ENCODE assay signal across 36 cellular contexts in the genomic region with DNA sequence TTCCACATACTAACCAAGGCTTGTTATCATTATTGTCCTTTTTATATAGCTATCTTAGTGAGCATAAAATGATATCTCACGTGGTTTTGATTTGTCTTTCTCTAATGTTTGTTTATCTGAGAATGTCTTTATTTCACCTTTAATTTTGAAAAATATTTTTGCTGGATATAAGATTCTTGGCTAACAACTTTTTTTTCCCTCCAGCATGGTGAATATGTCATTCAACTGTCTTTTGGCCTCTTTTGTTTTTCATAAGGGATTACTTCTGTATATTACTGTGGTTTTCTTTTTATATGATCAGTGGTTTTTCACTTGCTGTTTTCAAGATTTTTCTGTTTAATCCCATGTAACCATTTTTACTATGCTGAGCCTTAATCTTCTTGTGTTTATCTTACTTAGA.
"Had no signal": no experiment of that assay in that cellular context is flagged by ENCODE, and none has a peak within 500 bp of the region (broad histone marks: within the 10 kb centered on the region; RNA-seq: fewer than 3 reads in every experiment).

No MANE protein-coding gene starts in this region.

- DNase-seq: activated effector memory CD4-positive, alpha-beta T cell treated with anti-CD3 and anti-CD28 coated beads, Interleukin-2, amount 50 U/mL, for 16 hours; activated effector memory CD4-positive, alpha-beta T cell treated with Interleukin-2 at 50 U/mL for 16 hours; activated gamma-delta T cell; activated gamma-delta T cell treated with Interleukin-2 at 50 U/mL for 16 hours; activated naive CD4-positive, alpha-beta T cell; activated naive CD4-positive, alpha-beta T cell treated with anti-CD3 and anti-CD28 coated beads for 36 hours; activated naive CD4-positive, alpha-beta T cell treated with anti-CD3 and anti-CD28 coated beads, Interleukin-2, amount 10 ng/mL, durations not matched to agents 7 days and 5 days; activated naive CD4-positive, alpha-beta T cell treated with anti-CD3 and anti-CD28 coated beads, Interleukin-2, amount 50 U/mL, for 16 hours; activated naive CD4-positive, alpha-beta T cell treated with Interleukin-2 at 50 U/mL for 16 hours; activated naive CD8-positive, alpha-beta T cell treated with anti-CD3 and anti-CD28 coated beads for 36 hours; activated naive CD8-positive, alpha-beta T cell treated with anti-CD3 and anti-CD28 coated beads, Interleukin-2, amount 10 ng/mL, durations not matched to agents 7 days and 5 days; activated naive CD8-positive, alpha-beta T cell treated with anti-CD3 and anti-CD28 coated beads, Interleukin-2, amount 50 U/mL, for 24 hours; activated T-cell treated with anti-CD3 and anti-CD28 coated beads, Interleukin-2, amount 50 U/mL, for 4 hours; activated T-cell treated with anti-CD3 and anti-CD28 coated beads, Interleukin-2, amount 50 U/mL, for 48 hours; activated T-cell treated with anti-CD3 and anti-CD28 coated beads, Interleukin-2, amount 50 U/mL, for 72 hours; adrenal gland; amniotic stem cell; amygdala; anterior cingulate cortex; aorta; body of pancreas; brain microvascular endothelial cell; caudate nucleus; central memory CD4-positive, alpha-beta T cell; cerebellar nuclear complex had no signal

- H3K9me3 Mint-ChIP-seq: activated naive CD4-positive, alpha-beta T cell treated with anti-CD3 and anti-CD28 coated beads, Interleukin-2, amount 10 ng/mL, durations not matched to agents 7 days and 5 days; activated T-helper 2 cell treated with anti-CD3 and anti-CD28 coated beads, Interferon-gamma antibody, Interleukin-2, Interleukin-4, amounts not matched to agents 10 μg/mL and 5 μg/mL and 100 μg/mL, durations not matched to agents 14 hours and 24 hours and 36 hours had no signal

- H3K9me3 ChIP-seq: adrenal gland, ascending aorta, body of pancreas had no signal

- H3K4me3 ChIP-seq: adrenal gland, ascending aorta, body of pancreas, breast epithelium, cardiac muscle cell had no signal

- H3K27ac ChIP-seq: adrenal gland, ascending aorta, body of pancreas, brain microvascular endothelial cell, breast epithelium, cardiac muscle cell had no signal

- H3K36me3 ChIP-seq: adrenal gland, ascending aorta, brain microvascular endothelial cell, breast epithelium, cardiac muscle cell had no signal

- H3K4me1 ChIP-seq: adrenal gland, ascending aorta, body of pancreas, breast epithelium had no signal

- H3K4me3 Mint-ChIP-seq: activated naive CD4-positive, alpha-beta T cell treated with anti-CD3 and anti-CD28 coated beads for 36 hours; activated naive CD4-positive, alpha-beta T cell treated with anti-CD3 and anti-CD28 coated beads, Interleukin-2, amount 10 ng/mL, durations not matched to agents 7 days and 5 days; activated naive CD4-positive, alpha-beta T cell treated with anti-CD3 and anti-CD28 coated beads, Interleukin-2, amount 50 U/mL, for 24 hours; activated naive CD8-positive, alpha-beta T cell; activated naive CD8-positive, alpha-beta T cell treated with anti-CD3 and anti-CD28 coated beads for 36 hours; activated naive CD8-positive, alpha-beta T cell treated with anti-CD3 and anti-CD28 coated beads, Interleukin-2, amount 10 ng/mL, durations not matched to agents 7 days and 5 days; activated naive CD8-positive, alpha-beta T cell treated with anti-CD3 and anti-CD28 coated beads, Interleukin-2, amount 50 U/mL, for 24 hours; activated T-cell treated with anti-CD3 and anti-CD28 coated beads, Interleukin-2, amount 50 U/mL, for 4 hours; activated T-cell treated with anti-CD3 and anti-CD28 coated beads, Interleukin-2, amount 50 U/mL, for 72 hours; activated T-helper 1 cell treated with anti-CD3 and anti-CD28 coated beads, Interleukin-12 subunit alpha, Interleukin-12 subunit beta, Interleukin-2, Interleukin-4 antibody, amounts not matched to agents 30 ng/mL and 10 ng/mL and 1 ng/mL, durations not matched to agents 14 hours and 24 hours and 36 hours; activated T-helper 17 cell treated with anti-CD3 and anti-CD28 coated beads, Interleukin-2, amount 50 U/mL, for 72 hours; brain; central memory CD8-positive, alpha-beta T cell had no signal

- H3K4me1 Mint-ChIP-seq: activated naive CD4-positive, alpha-beta T cell treated with anti-CD3 and anti-CD28 coated beads, Interleukin-2, amount 10 ng/mL, durations not matched to agents 7 days and 5 days; activated naive CD4-positive, alpha-beta T cell treated with anti-CD3 and anti-CD28 coated beads, Interleukin-2, amount 50 U/mL, for 24 hours; activated naive CD8-positive, alpha-beta T cell treated with anti-CD3 and anti-CD28 coated beads for 36 hours; activated naive CD8-positive, alpha-beta T cell treated with anti-CD3 and anti-CD28 coated beads, Interleukin-2, amount 10 ng/mL, durations not matched to agents 7 days and 5 days; activated naive CD8-positive, alpha-beta T cell treated with anti-CD3 and anti-CD28 coated beads, Interleukin-2, amount 50 U/mL, for 24 hours; activated T-helper 17 cell treated with anti-CD3 and anti-CD28 coated beads, Interleukin-2, amount 50 U/mL, for 72 hours; brain; central memory CD8-positive, alpha-beta T cell had no signal

- H3K27me3 Mint-ChIP-seq: activated naive CD4-positive, alpha-beta T cell treated with anti-CD3 and anti-CD28 coated beads, Interleukin-2, amount 10 ng/mL, durations not matched to agents 7 days and 5 days; activated naive CD8-positive, alpha-beta T cell treated with anti-CD3 and anti-CD28 coated beads for 36 hours; activated naive CD8-positive, alpha-beta T cell treated with anti-CD3 and anti-CD28 coated beads, Interleukin-2, amount 10 ng/mL, durations not matched to agents 7 days and 5 days; activated naive CD8-positive, alpha-beta T cell treated with anti-CD3 and anti-CD28 coated beads, Interleukin-2, amount 50 U/mL, for 24 hours; brain; central memory CD8-positive, alpha-beta T cell had no signal

- ATAC-seq: activated naive CD4-positive, alpha-beta T cell treated with anti-CD3 and anti-CD28 coated beads, Interleukin-2, amount 50 U/mL, for 72 hours; activated naive CD8-positive, alpha-beta T cell treated with anti-CD3 and anti-CD28 coated beads, Interleukin-2, amount 50 U/mL, for 24 hours; activated T-cell treated with anti-CD3 and anti-CD28 coated beads, Interleukin-2, amount 50 U/mL, for 4 hours; activated T-cell treated with anti-CD3 and anti-CD28 coated beads, Interleukin-2, amount 50 U/mL, for 72 hours; activated T-helper 17 cell treated with anti-CD3 and anti-CD28 coated beads, Interleukin-2, amount 50 U/mL, for 72 hours; body of pancreas had no signal

- H3K27ac Mint-ChIP-seq: activated naive CD4-positive, alpha-beta T cell treated with anti-CD3 and anti-CD28 coated beads for 36 hours; activated naive CD4-positive, alpha-beta T cell treated with anti-CD3 and anti-CD28 coated beads, Interleukin-2, amount 10 ng/mL, durations not matched to agents 7 days and 5 days; activated naive CD4-positive, alpha-beta T cell treated with anti-CD3 and anti-CD28 coated beads, Interleukin-2, amount 50 U/mL, for 24 hours; activated naive CD4-positive, alpha-beta T cell treated with anti-CD3 and anti-CD28 coated beads, Interleukin-2, amount 50 U/mL, for 72 hours; activated naive CD8-positive, alpha-beta T cell; activated naive CD8-positive, alpha-beta T cell treated with anti-CD3 and anti-CD28 coated beads for 36 hours; activated naive CD8-positive, alpha-beta T cell treated with anti-CD3 and anti-CD28 coated beads, Interleukin-2, amount 10 ng/mL, durations not matched to agents 7 days and 5 days; activated naive CD8-positive, alpha-beta T cell treated with anti-CD3 and anti-CD28 coated beads, Interleukin-2, amount 50 U/mL, for 24 hours; activated T-cell treated with anti-CD3 and anti-CD28 coated beads, Interleukin-2, amount 50 U/mL, for 72 hours; activated T-helper 1 cell treated with anti-CD3 and anti-CD28 coated beads, Interleukin-12 subunit alpha, Interleukin-12 subunit beta, Interleukin-2, Interleukin-4 antibody, amounts not matched to agents 30 ng/mL and 10 ng/mL and 1 ng/mL, durations not matched to agents 14 hours and 24 hours and 36 hours; activated T-helper 17 cell treated with anti-CD3 and anti-CD28 coated beads, Interleukin-2, amount 50 U/mL, for 72 hours; activated T-helper 2 cell treated with anti-CD3 and anti-CD28 coated beads, Interferon-gamma antibody, Interleukin-2, Interleukin-4, amounts not matched to agents 10 μg/mL and 5 μg/mL and 100 μg/mL, durations not matched to agents 14 hours and 24 hours and 36 hours; brain had no signal

- H3K27me3 ChIP-seq: adrenal gland, ascending aorta, body of pancreas, brain microvascular endothelial cell, breast epithelium, cardiac muscle cell had no signal

- H3K36me3 Mint-ChIP-seq: activated naive CD4-positive, alpha-beta T cell treated with anti-CD3 and anti-CD28 coated beads, Interleukin-2, amount 10 ng/mL, durations not matched to agents 7 days and 5 days; activated naive CD4-positive, alpha-beta T cell treated with anti-CD3 and anti-CD28 coated beads, Interleukin-2, amount 50 U/mL, for 24 hours; activated naive CD4-positive, alpha-beta T cell treated with anti-CD3 and anti-CD28 coated beads, Interleukin-2, amount 50 U/mL, for 72 hours; activated naive CD8-positive, alpha-beta T cell; activated naive CD8-positive, alpha-beta T cell treated with anti-CD3 and anti-CD28 coated beads for 36 hours; activated naive CD8-positive, alpha-beta T cell treated with anti-CD3 and anti-CD28 coated beads, Interleukin-2, amount 10 ng/mL, durations not matched to agents 7 days and 5 days; brain had no signal
